Comparison of ENCODE assay signal across 12 cellular contexts in genomic region chr12:88638956-88639355, GRCh38. TPM values are rescaled to one million over a fixed set of nuclear protein-coding genes. Genes with fewer than 3 reads are reported as not detected.
DNase-seq lines count a peak whose midpoint lies in the region; ATAC-seq and TF ChIP-seq lines count a peak whose summit lies in the region.
"Had no signal": no experiment of that assay in that cellular context is flagged by ENCODE, and none has a peak within 500 bp of the region (broad histone marks: within the 10 kb centered on the region; RNA-seq: fewer than 3 reads in every experiment).

No MANE protein-coding gene starts in this region.

- H3K4me3 Mint-ChIP-seq in CD8-positive, alpha-beta T cell = no peak overlapping the region

- H3K9me3 Mint-ChIP-seq in CD8-positive, alpha-beta T cell = no peaks in the 10 kb centered on the region

- H3K4me2 ChIP-seq in IMR-90 (ENCODE audit: low read depth, low read length) = peak overlapping the region; percentile 87

- H2AFZ ChIP-seq in IMR-90 (replicated peaks; ENCODE audit: low read length, poor library complexity) = no peak overlapping the region

- ATAC-seq in IMR-90 (ENCODE audit: low read depth) (peak; percentile 66), lung (ENCODE audit: insufficient read depth, low FRiP score) (peak; percentile 58)
- ATAC-seq in CD8-positive, alpha-beta T cell = no peak

- no peak overlapping the region for H2AK9ac ChIP-seq in IMR-90 (replicated peaks; ENCODE audit: low read depth, low read length, poor library complexity)

- CTCF ChIA-PET in IMR-90 (lab: Yijun Ruan, JAX) = interaction anchor here (0.6 to 0.8 kb wide), 2 partner anchors 9 to 352 kb away, joined by 3 read pairs; no protein-coding TSS in a partner anchor
- CTCF ChIA-PET in CD8-positive, alpha-beta T cell (lab: Charles Lee) = no interaction called here

- H3K4me3 ChIP-seq in IMR-90 (ENCODE audit: insufficient read depth, low read depth, low read length) (no peak overlapping the region), choroid plexus epithelial cell (ENCODE audit: low read depth, low read length) (no peak overlapping the region), lung (no peak overlapping the region)
- H3K4me3 ChIP-seq in CD8-positive, alpha-beta T cell (ENCODE audit: low read depth, low read length) = no peak overlapping the region
- H3K4me3 ChIP-seq: breast epithelium had no signal

- peak overlapping the region; percentile 4; the same call in 1 of the 2 replicates for H3K27ac ChIP-seq in IMR-90 (ENCODE audit: insufficient read depth, low read length)
- H3K27ac ChIP-seq in lung (ENCODE audit: low read depth in 1 of 2, low read length in 1 of 2) = peak overlapping the region in 1 of 2 donors; percentile 23
- no peak overlapping the region for H3K27ac ChIP-seq in CD8-positive, alpha-beta T cell (ENCODE audit: low read depth, low read length)
- H3K27ac ChIP-seq: breast epithelium had no signal

- peak overlapping the region; percentile 30; the same call in 1 of the 2 replicates for H3K56ac ChIP-seq in IMR-90 (ENCODE audit: extremely low read depth, insufficient read depth, low read length)

- H3K14ac ChIP-seq in IMR-90 (replicated peaks; ENCODE audit: low read depth, low read length) = peak overlapping the region; percentile 84

- no peak for TF ChIP-seq POLR2A in IMR-90 (IDR thresholded peaks at IDR 0.05; ENCODE audit: low read depth, low read length)

- H3K9me3 ChIP-seq in IMR-90 (ENCODE audit: control insufficient read depth, insufficient read depth, low read length) (no peaks in the 10 kb centered on the region), lung (ENCODE audit: control insufficient read depth in 2 of 2, insufficient read depth in 1 of 2, low read length in 1 of 2) (no peaks in the 10 kb centered on the region)
- no peaks in the 10 kb centered on the region for H3K9me3 ChIP-seq in CD8-positive, alpha-beta T cell (ENCODE audit: low read length)
- H3K9me3 ChIP-seq: breast epithelium had no signal

- H3K9ac ChIP-seq in IMR-90 (ENCODE audit: low read depth, low read length) = no peak overlapping the region

- H3K9me1 ChIP-seq in IMR-90 (ENCODE audit: insufficient read depth, low read length) = no peaks in the 10 kb centered on the region

- H3K27me3 ChIP-seq in IMR-90 (ENCODE audit: control insufficient read depth, insufficient read depth, low read length) (no peaks in the 10 kb centered on the region), lung (ENCODE audit: control insufficient read depth, insufficient read depth) (no peaks in the 10 kb centered on the region)
- H3K27me3 ChIP-seq in CD8-positive, alpha-beta T cell (ENCODE audit: insufficient read depth, low read length) = no peaks in the 10 kb centered on the region
- H3K27me3 ChIP-seq: breast epithelium had no signal

- no peaks in the 10 kb centered on the region for H3K36me3 ChIP-seq in IMR-90 (ENCODE audit: control insufficient read depth, insufficient read depth, low read length)
- no peaks in the 10 kb centered on the region for H3K36me3 ChIP-seq in lung (ENCODE audit: control insufficient read depth in 2 of 2, insufficient read depth in 2 of 2, low read length in 2 of 2)
- no peaks in the 10 kb centered on the region for H3K36me3 ChIP-seq in CD8-positive, alpha-beta T cell (ENCODE audit: insufficient read depth, low read length)
- H3K36me3 ChIP-seq: breast epithelium had no signal

- H2BK20ac ChIP-seq in IMR-90 (ENCODE audit: low read depth, low read length) = peak overlapping the region; percentile 87; the same call in 1 of the 2 replicates

- no peak overlapping the region for H3K27ac Mint-ChIP-seq in CD8-positive, alpha-beta T cell

- peak overlapping the region; percentile 21; the same call in 1 of the 2 replicates for H4K5ac ChIP-seq in IMR-90 (ENCODE audit: low read depth, low read length)

- H3K23ac ChIP-seq in IMR-90 (ENCODE audit: low read depth, low read length) = peak overlapping the region; percentile 72; the same call in 1 of the 2 replicates

- dilution Hi-C loops in IMR-90 (cut with HindIII; ENCODE audit: low sequenced_read_pairs, unreplicated experiment) = no loop called here

- no peaks in the 10 kb centered on the region for H3K79me1 ChIP-seq in IMR-90 (ENCODE audit: low read depth in 1 of 2, low read length in 2 of 2)

- peak overlapping the region; percentile 2 to 72; a peak in 3 of 4 replicates for H4K8ac ChIP-seq in IMR-90 (ENCODE audit: low read depth in 2 of 2, low read length in 2 of 2)

- no peaks in the 10 kb centered on the region for H3K4me1 Mint-ChIP-seq in CD8-positive, alpha-beta T cell (ENCODE audit: low read depth)

- peaks cover 3% of the 10 kb centered on the region for H3K27me3 Mint-ChIP-seq in CD8-positive, alpha-beta T cell (ENCODE audit: low read depth)

- H2BK5ac ChIP-seq in IMR-90 (ENCODE audit: low read depth, low read length, poor library complexity, severe bottlenecking) = peak overlapping the region; percentile 81

- TF ChIP-seq CTCF in IMR-90 (conservative IDR thresholded peaks at IDR 0.05; ENCODE audit: low read depth, low read length) (no peak), choroid plexus epithelial cell (conservative IDR thresholded peaks at IDR 0.05; ENCODE audit: low read depth, low read length) (no peak), lung (IDR thresholded peaks at IDR 0.05; ENCODE audit: control extremely low read depth, extremely low read depth) (no peak)
- no peak for TF ChIP-seq CTCF in CD8-positive, alpha-beta T cell (IDR thresholded peaks at IDR 0.05)

- peak overlapping the region; percentile 94; the same call in 1 of the 2 replicates for H2BK120ac ChIP-seq in IMR-90 (ENCODE audit: low read depth, low read length)

- H4K91ac ChIP-seq in IMR-90 (ENCODE audit: insufficient read depth, low read depth, low read length) = no peak overlapping the region

- no peak overlapping the region for H3K4ac ChIP-seq in IMR-90 (ENCODE audit: low read depth, low read length)

- peak overlapping the region; percentile 84; the same call in 1 of the 2 replicates for H3K18ac ChIP-seq in IMR-90 (ENCODE audit: low read depth, low read length)

- H3K4me1 ChIP-seq in IMR-90 (ENCODE audit: control insufficient read depth, insufficient read depth, low read length) (peaks cover 2% of the 10 kb centered on the region), lung (ENCODE audit: control insufficient read depth in 2 of 2, insufficient read depth in 2 of 2, low read length in 2 of 2) (no peaks in the 10 kb centered on the region)
- no peaks in the 10 kb centered on the region for H3K4me1 ChIP-seq in CD8-positive, alpha-beta T cell (ENCODE audit: insufficient read depth, low read length)
- H3K4me1 ChIP-seq: breast epithelium had no signal

- H3K36me3 Mint-ChIP-seq in CD8-positive, alpha-beta T cell = no peaks in the 10 kb centered on the region

- intact Hi-C loops in IMR-90 (cut with micrococcal nuclease) = loop anchor here (5.0 kb wide), 1 partner anchor 57 kb away; the partner anchor contains the start of gene KITLG
- intact Hi-C loops in CD8-positive, alpha-beta T cell (cut with DNase I, micrococcal nuclease) = no loop called here

- DNase-seq in IMR-90 (peak; percentile 50), choroid plexus epithelial cell (ENCODE audit: low read depth) (peak; percentile 68), lung (ENCODE audit: low spot score) (no peak), stromal cell of bone marrow (ENCODE audit: low read depth) (peak; percentile 31), DMS153 treated with DMSO at 0.1 percent for 48 hours (lab: John Stamatoyannopoulos, UW; ENCODE audit: unreplicated experiment) (no peak), NCI-H748 (lab: John Stamatoyannopoulos, UW; ENCODE audit: unreplicated experiment) (no peak)
- DNase-seq in CD8-positive, alpha-beta T cell = no peak
- DNase-seq in activated CD8-positive, alpha-beta memory T cell treated with anti-CD3 and anti-CD28 coated beads, Interleukin-2, amount 50 U/mL, for 4 hours = no peak
- DNase-seq: NCI-H774; stimulated activated CD4-positive, alpha-beta T cell treated with anti-CD3 and anti-CD28 coated beads, Interleukin-2, amount 100 ng/mL, for 48 hours; T-helper 2 cell had no signal

- no TSS peak for BruUV-seq in IMR-90 (replicated peaks; lab: Mats Ljungman, UMichigan)

- H2BK15ac ChIP-seq in IMR-90 (ENCODE audit: low read depth, low read length) = peak overlapping the region; percentile 74; the same call in 2 of the 3 replicates

- TF ChIP-seq RAD21 in IMR-90 (IDR thresholded peaks at IDR 0.05; ENCODE audit: low read length) = no peak

- H4K20me1 ChIP-seq in IMR-90 (ENCODE audit: insufficient read depth, low read length) = no peaks in the 10 kb centered on the region

- POLR2A ChIA-PET in IMR-90 (lab: Charles Lee; ENCODE audit: unreplicated experiment) = no interaction called here
- POLR2A ChIA-PET in CD8-positive, alpha-beta T cell (lab: Charles Lee) = interaction anchor here (0.9 to 1.0 kb wide), 2 partner anchors 10 to 11 kb away, joined by 3 read pairs; no protein-coding TSS in a partner anchor

- WGBS in IMR-90 (ENCODE audit: extremely low coverage in 2 of 2, insufficient read length in 1 of 2), 2 experiments = no CpG with 5 or more reads among the region's 3 CpGs
- 6 to 17% methylated on average over 3 of the region's 3 CpGs for WGBS in lung, 2 donors

- H2AK5ac ChIP-seq in IMR-90 (ENCODE audit: low read depth, low read length) = no peak overlapping the region

- in situ Hi-C loops in IMR-90 (cut with MboI; ENCODE audit: low sequenced_read_pairs) = no loop called here

TF ChIP-seq in IMR-90, 13 proteins besides CTCF, POLR2A, EP300 and RAD21:
- TF ChIP-seq ELK1 (IDR thresholded peaks at IDR 0.05; ENCODE audit: borderline replicate concordance, low read depth, low read length) (no peak), CEBPB (IDR thresholded peaks at IDR 0.05; ENCODE audit: low read depth, low read length) (peak; percentile 34; the same call in 1 of the 2 replicates)

RNA-seq across cellular contexts. Expression of gene KITLG, which starts 58.7 kb away (rescaled TPM):
- total RNA-seq in IMR-90 (2012; rRNA removed) (87.5 and 117 TPM in 2 replicates), lung (100 to 1,000 TPM in 1 of 2 donors, 10 to 100 TPM in 1; 53.8 to 142 TPM)
- polyA plus RNA-seq in IMR-90 (2012; rRNA removed) (11.1 and 14.5 TPM in 2 replicates), lung (10 to 100 TPM; 13.7 to 22.5 TPM)
- 5.2 and 8.9 TPM in 2 replicates for polyA plus RNA-seq in IMR-90 (2012; cell fraction: cytosol; rRNA removed)
- 1.7 and 8.7 TPM in 2 replicates for polyA plus RNA-seq in IMR-90 (2012; cell fraction: nucleus; rRNA removed; ENCODE audit: low replicate concordance)
- total RNA-seq in CD8-positive, alpha-beta T cell = not detected

Comparison
In these comparisons a context has a peak if more than half of its experiments do, and no peak if none do; other contexts are left out.
1. DNase-seq: peak in IMR-90 (single experiment), choroid plexus epithelial cell (single experiment) and stromal cell of bone marrow (single experiment); none in lung (single experiment), CD8-positive, alpha-beta T cell (0 of 7), DMS153 treated with DMSO at 0.1 percent for 48 hours (single experiment), NCI-H748 (single experiment) and activated CD8-positive, alpha-beta memory T cell treated with anti-CD3 and anti-CD28 coated beads, Interleukin-2, amount 50 U/mL, for 4 hours (single experiment).
2. RNA of gene KITLG, which starts 58.7 kb away (total RNA-seq): 53.8 to 142 TPM in lung and 87.5 to 117 TPM in IMR-90; not detected in CD8-positive, alpha-beta T cell; every median in the first group is over 10 times any median in the second.